Comparison of ENCODE assay signal across 8 cellular contexts in the genomic region with DNA sequence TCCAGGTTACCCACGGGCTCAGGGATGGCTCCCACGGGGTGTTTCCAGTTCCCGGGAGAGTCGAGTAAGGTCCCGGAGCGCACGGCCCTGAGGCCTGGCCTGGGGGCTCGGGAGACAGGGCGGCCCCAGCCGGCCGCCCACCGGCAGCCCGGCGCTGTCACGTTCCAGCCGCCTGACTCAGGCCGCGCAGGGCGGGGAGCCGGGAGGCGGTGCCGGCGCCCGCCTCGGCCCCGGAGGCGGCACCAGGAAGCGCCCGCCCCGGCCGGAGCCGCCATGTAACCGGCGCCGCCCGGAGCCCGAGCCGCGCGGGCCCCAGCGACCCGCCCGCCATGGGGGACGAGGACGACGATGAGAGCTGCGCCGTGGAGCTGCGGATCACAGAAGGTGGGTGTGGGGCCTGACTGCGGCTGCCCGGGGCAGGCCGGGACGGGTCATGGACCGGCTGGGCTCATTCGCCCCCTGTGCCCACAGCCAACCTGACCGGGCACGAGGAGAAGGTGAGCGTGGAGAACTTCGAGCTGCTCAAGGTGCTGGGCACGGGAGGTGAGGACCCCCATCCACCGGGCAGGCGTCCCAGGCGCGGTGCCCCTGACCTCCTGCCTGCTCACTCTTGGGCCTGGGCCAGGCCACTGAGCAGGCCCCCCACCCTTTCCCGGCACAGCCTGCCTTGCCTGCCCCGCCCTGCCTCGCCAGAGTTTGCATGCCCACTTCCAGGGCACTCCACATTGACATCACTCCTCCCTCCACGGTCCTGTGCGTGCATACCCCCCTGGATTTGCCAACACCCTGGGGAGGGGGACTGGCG. TPM values are rescaled to one million over a fixed set of nuclear protein-coding genes. Genes with fewer than 3 reads are reported as not detected.
DNase-seq lines count a peak whose midpoint lies in the region; ATAC-seq and TF ChIP-seq lines count a peak whose summit lies in the region.

A gene (plus strand): TSS at position 256 of the 805 bp plus-strand sequence. CDS start 74 bp downstream, at position 330.

- DNase-seq in NCI-H345 (lab: John Stamatoyannopoulos, UW) (peak; percentile 50), NCI-H345 treated with DMSO at 0.1 percent for 48 hours (lab: John Stamatoyannopoulos, UW; ENCODE audit: unreplicated experiment) (no peak), RWPE2 (ENCODE audit: low spot score) (peak; percentile 69), anterior cingulate cortex (lab: John Stamatoyannopoulos, UW) (peak in 45 of 58 donors; percentile 12 to 68 (median 45)), heart right ventricle (peak; percentile 51 to 73), osteocyte (ENCODE audit: extremely low spot score, unreplicated experiment) (no peak), GOT3 (lab: John Stamatoyannopoulos, UW) (no peak)

- peaks cover 39% of the 10 kb centered on the region for H3K4me1 Mint-ChIP-seq in osteocyte (ENCODE audit: unreplicated experiment)

- no peaks in the 10 kb centered on the region for H3K27me3 Mint-ChIP-seq in osteocyte (ENCODE audit: unreplicated experiment)

- H3K36me3 ChIP-seq in RWPE2 (ENCODE audit: low read depth) (peaks cover 43% of the 10 kb centered on the region), heart right ventricle (peaks cover 0 to 41% (median 28%) of the 10 kb centered on the region in 9 donors)

- no peaks in the 10 kb centered on the region for H3K27me3 ChIP-seq in RWPE2 (ENCODE audit: insufficient read depth, poor library complexity, severe bottlenecking)
- H3K27me3 ChIP-seq in heart right ventricle, result no peaks in the 10 kb centered on the region

- H3K27ac Mint-ChIP-seq in osteocyte (ENCODE audit: unreplicated experiment), result peak within 1 kb of the TSS; percentile 75

- H3K9me3 ChIP-seq in RWPE2 (ENCODE audit: severe bottlenecking), result no peaks in the 10 kb centered on the region
- no peaks in the 10 kb centered on the region for H3K9me3 ChIP-seq in heart right ventricle

- H3K4me3 ChIP-seq in RWPE2 (ENCODE audit: severe bottlenecking), result peak within 1 kb of the TSS; percentile 70
- peak within 1 kb of the TSS; percentile 64 to 99 (median 92) for H3K4me3 ChIP-seq in heart right ventricle

- no peak for TF ChIP-seq CTCF in RWPE2 (IDR thresholded peaks at IDR 0.05; ENCODE audit: poor library complexity, severe bottlenecking)
- peak in 1 of 9 donors; percentile 12 for TF ChIP-seq CTCF in heart right ventricle (IDR thresholded peaks at IDR 0.05)
- no peak for TF ChIP-seq CTCF in osteocyte (IDR thresholded peaks at IDR 0.05)

- H3K4me3 Mint-ChIP-seq in osteocyte (ENCODE audit: unreplicated experiment), result peak within 1 kb of the TSS; percentile 82

- 1% methylated on average over 63 to 70 of the region's 70 CpGs for WGBS in heart right ventricle, 2 donors

- H3K36me3 Mint-ChIP-seq in osteocyte (ENCODE audit: unreplicated experiment), result peaks cover 13% of the 10 kb centered on the region

- H3K27ac ChIP-seq in RWPE2 (ENCODE audit: poor library complexity, severe bottlenecking) (peak within 1 kb of the TSS; percentile 97), heart right ventricle (peak within 1 kb of the TSS; percentile 60 to 97 (median 93))

- ATAC-seq in HG03108 (IDR thresholded peaks at IDR 0.05; ENCODE audit: unreplicated experiment) (peak; percentile 52), RWPE2 (ENCODE audit: low read depth) (peak; percentile 63), heart right ventricle (peak; percentile 69 to 95 (median 80))

- H3K9me3 Mint-ChIP-seq in osteocyte (ENCODE audit: unreplicated experiment), result no peaks in the 10 kb centered on the region

- intact Hi-C loops in heart right ventricle (cut with DNase I), result loop anchor here in 4 of 10 donors (5.0 to 10.0 kb wide), 3 partner anchors 42 to 738 kb away; a partner anchor contains a TSS

- H3K4me1 ChIP-seq in RWPE2 (ENCODE audit: insufficient read depth, poor library complexity, severe bottlenecking) (peaks cover 21% of the 10 kb centered on the region), heart right ventricle (peaks cover 8 to 48% (median 36%) of the 10 kb centered on the region in 9 donors)

RNA-seq across cellular contexts. Expression of the gene that starts here (rescaled TPM):
- 10 to 100 TPM; 10.7 to 21.9 (median 12.8) TPM for total RNA-seq in heart right ventricle
- polyA plus RNA-seq in heart right ventricle, result 10 to 100 TPM; 17.4 to 18.8 TPM
- 33.7 and 35.9 TPM in 2 replicates for total RNA-seq in osteocyte

Comparison
In these comparisons a context has a peak if more than half of its experiments do, and no peak if none do; other contexts are left out.
1. DNase-seq: peak in NCI-H345 (single experiment), RWPE2 (single experiment), anterior cingulate cortex (45 of 58) and heart right ventricle (2 of 2); none in NCI-H345 treated with DMSO at 0.1 percent for 48 hours (single experiment), osteocyte (single experiment) and GOT3 (single experiment).
2. Peak in every context shown above with its lines, with median percentiles within 50 percentile points of each other: ATAC-seq.